21 cellular contexts compared by ENCODE assay signal in genomic region chr20:14715400-14715799, GRCh38.
"Had no signal": no experiment of that assay in that cellular context is flagged by ENCODE, and none has a peak within 500 bp of the region (broad histone marks: within the 10 kb centered on the region; RNA-seq: fewer than 3 reads in every experiment).

No MANE protein-coding gene starts in this region.

- H3K4me1 Mint-ChIP-seq: activated B cell treated with CpG ODN at 0.5 μM for 24 hours; activated CD4-positive, alpha-beta T cell treated with anti-CD3 and anti-CD28 coated beads, Interleukin-2, amount 10 ng/mL, durations not matched to agents 24 days and 14 days; activated naive CD4-positive, alpha-beta T cell treated with anti-CD3 and anti-CD28 coated beads, Interleukin-2, amount 50 U/mL, for 24 hours; stimulated activated naive CD8-positive, alpha-beta T cell treated with anti-CD3 and anti-CD28 coated beads, Interleukin-15, amount 100 ng/mL, for 72 hours had no signal

- DNase-seq: activated B cell treated with CpG ODN at 0.5 μM for 24 hours; activated CD4-positive, alpha-beta T cell treated with anti-CD3 and anti-CD28 coated beads, Interleukin-2, amount 10 ng/mL, durations not matched to agents 24 days and 14 days; activated CD8-positive, alpha-beta memory T cell treated with anti-CD3 and anti-CD28 coated beads, Interleukin-2, amount 50 U/mL, for 4 hours; activated CD8-positive, alpha-beta T cell treated with anti-CD3 and anti-CD28 coated beads, Interleukin-2, amount 10 ng/mL, durations not matched to agents 7 days and 5 days; activated effector memory CD4-positive, alpha-beta T cell treated with anti-CD3 and anti-CD28 coated beads, Interleukin-2, amount 50 U/mL, for 16 hours; activated T-cell treated with anti-CD3 and anti-CD28 coated beads, Interleukin-2, amount 50 U/mL, for 48 hours; adrenal gland; colonic mucosa; effector CD4-positive, alpha-beta T cell; foreskin keratinocyte; heart left ventricle; kidney; left ventricle myocardium inferior; mesenchymal stem cell; ovary; right lobe of liver; stimulated activated naive CD8-positive, alpha-beta T cell treated with anti-CD3 and anti-CD28 coated beads, Interleukin-15, amount 100 ng/mL, for 72 hours; T-helper 2 cell; upper lobe of left lung had no signal

- H3K4me3 Mint-ChIP-seq: activated B cell treated with CpG ODN at 0.5 μM for 24 hours; activated CD4-positive, alpha-beta T cell treated with anti-CD3 and anti-CD28 coated beads, Interleukin-2, amount 10 ng/mL, durations not matched to agents 24 days and 14 days; activated CD8-positive, alpha-beta T cell treated with anti-CD3 and anti-CD28 coated beads, Interleukin-2, amount 10 ng/mL, durations not matched to agents 7 days and 5 days; activated naive CD4-positive, alpha-beta T cell treated with anti-CD3 and anti-CD28 coated beads, Interleukin-2, amount 50 U/mL, for 24 hours; natural killer cell treated with Interleukin-12 subunit alpha and Interleukin-12 subunit beta and Interleukin-15 and Interleukin-18, amount 100 ng/mL, for 72 hours; stimulated activated naive CD8-positive, alpha-beta T cell treated with anti-CD3 and anti-CD28 coated beads, Interleukin-15, amount 100 ng/mL, for 72 hours had no signal

- ATAC-seq: activated CD8-positive, alpha-beta T cell treated with anti-CD3 and anti-CD28 coated beads, Interleukin-2, amount 10 ng/mL, durations not matched to agents 7 days and 5 days; foreskin keratinocyte; heart left ventricle; natural killer cell treated with Interleukin-12 subunit alpha and Interleukin-12 subunit beta and Interleukin-15 and Interleukin-18, amount 100 ng/mL, for 72 hours; right lobe of liver; stimulated activated naive CD8-positive, alpha-beta T cell treated with anti-CD3 and anti-CD28 coated beads, Interleukin-15, amount 100 ng/mL, for 72 hours had no signal

- H3K36me3 Mint-ChIP-seq: activated naive CD4-positive, alpha-beta T cell treated with anti-CD3 and anti-CD28 coated beads, Interleukin-2, amount 50 U/mL, for 24 hours had no signal

- H3K27me3 Mint-ChIP-seq: activated CD4-positive, alpha-beta T cell treated with anti-CD3 and anti-CD28 coated beads, Interleukin-2, amount 10 ng/mL, durations not matched to agents 24 days and 14 days; activated naive CD4-positive, alpha-beta T cell treated with anti-CD3 and anti-CD28 coated beads, Interleukin-2, amount 50 U/mL, for 24 hours; natural killer cell treated with Interleukin-12 subunit alpha and Interleukin-12 subunit beta and Interleukin-15 and Interleukin-18, amount 100 ng/mL, for 72 hours; stimulated activated naive CD8-positive, alpha-beta T cell treated with anti-CD3 and anti-CD28 coated beads, Interleukin-15, amount 100 ng/mL, for 72 hours had no signal

- H3K9me3 Mint-ChIP-seq: activated B cell treated with CpG ODN at 0.5 μM for 24 hours had no signal

- H3K27ac Mint-ChIP-seq: activated B cell treated with CpG ODN at 0.5 μM for 24 hours; activated CD4-positive, alpha-beta T cell treated with anti-CD3 and anti-CD28 coated beads, Interleukin-2, amount 10 ng/mL, durations not matched to agents 24 days and 14 days; activated CD8-positive, alpha-beta T cell treated with anti-CD3 and anti-CD28 coated beads, Interleukin-2, amount 10 ng/mL, durations not matched to agents 7 days and 5 days; activated naive CD4-positive, alpha-beta T cell treated with anti-CD3 and anti-CD28 coated beads, Interleukin-2, amount 50 U/mL, for 24 hours; natural killer cell treated with Interleukin-12 subunit alpha and Interleukin-12 subunit beta and Interleukin-15 and Interleukin-18, amount 100 ng/mL, for 72 hours; stimulated activated naive CD8-positive, alpha-beta T cell treated with anti-CD3 and anti-CD28 coated beads, Interleukin-15, amount 100 ng/mL, for 72 hours had no signal
